12 cellular contexts compared by ENCODE assay signal in genomic region chr12:21025656-21026055, GRCh38.
"Had no signal": no experiment of that assay in that cellular context is flagged by ENCODE, and none has a peak within 500 bp of the region (broad histone marks: within the 10 kb centered on the region; RNA-seq: fewer than 3 reads in every experiment).

No MANE protein-coding gene starts in this region.

- H3K4me3 ChIP-seq: MG63 had no signal

- FAIRE-seq: RCC 7860 had no signal

- H3K36me3 ChIP-seq: MG63 had no signal

- DNase-seq: KBM-7, MG63, NCI-H1092, NCI-H1436, NCI-H2171 treated with DMSO at 0.1 percent for 48 hours, NCI-H446 treated with DMSO at 0.1 percent for 48 hours, NCI-H524 treated with DMSO at 0.1 percent for 48 hours, Right ventricle myocardium superior, RPMI8226, SK-N-SH, SW 1271 had no signal

- H3K27me3 ChIP-seq: MG63 had no signal

- H3K9me3 ChIP-seq: MG63, SK-N-SH had no signal
